ENCODE assay signal across 43 cellular contexts in the genomic region with DNA sequence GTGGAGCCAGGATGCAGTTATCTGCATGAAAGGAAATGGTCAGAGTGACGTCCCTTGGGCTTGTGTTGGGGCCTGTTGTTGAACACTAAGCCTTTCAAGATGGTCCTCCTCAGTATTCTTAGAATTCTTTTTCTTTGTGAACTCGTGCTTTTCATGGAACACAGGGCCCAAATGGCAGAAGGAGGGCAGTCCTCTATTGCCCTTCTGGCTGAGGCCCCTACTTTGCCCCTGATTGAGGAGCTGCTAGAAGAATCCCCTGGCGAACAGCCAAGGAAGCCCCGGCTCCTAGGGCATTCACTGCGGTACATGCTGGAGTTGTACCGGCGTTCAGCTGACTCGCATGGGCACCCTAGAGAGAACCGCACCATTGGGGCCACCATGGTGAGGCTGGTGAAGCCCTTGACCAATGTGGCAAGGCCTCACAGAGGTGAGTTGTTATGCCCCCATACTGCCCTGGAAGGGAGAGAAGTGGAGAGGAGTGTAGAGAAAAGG. TPM values are rescaled to one million over a fixed set of nuclear protein-coding genes. Genes with fewer than 3 reads are reported as not detected.
"Had no signal": no experiment of that assay in that cellular context is flagged by ENCODE, and none has a peak within 500 bp of the region (broad histone marks: within the 10 kb centered on the region; RNA-seq: fewer than 3 reads in every experiment).

A gene (plus strand): TSS at position 51 of the 492 bp plus-strand sequence. CDS start 49 bp downstream, at position 100.

- DNase-seq: activated effector memory CD4-positive, alpha-beta T cell treated with anti-CD3 and anti-CD28 coated beads, Interleukin-2, amount 50 U/mL, for 16 hours; activated effector memory CD4-positive, alpha-beta T cell treated with Interleukin-2 at 50 U/mL for 16 hours; activated gamma-delta T cell; activated gamma-delta T cell treated with Interleukin-2 at 50 U/mL for 16 hours; activated naive CD4-positive, alpha-beta T cell; activated naive CD4-positive, alpha-beta T cell treated with anti-CD3 and anti-CD28 coated beads for 36 hours; activated naive CD4-positive, alpha-beta T cell treated with anti-CD3 and anti-CD28 coated beads, Interleukin-2, amount 10 ng/mL, durations not matched to agents 7 days and 5 days; activated naive CD4-positive, alpha-beta T cell treated with anti-CD3 and anti-CD28 coated beads, Interleukin-2, amount 50 U/mL, for 16 hours; activated naive CD4-positive, alpha-beta T cell treated with Interleukin-2 at 50 U/mL for 16 hours; activated naive CD8-positive, alpha-beta T cell treated with anti-CD3 and anti-CD28 coated beads for 36 hours; activated naive CD8-positive, alpha-beta T cell treated with anti-CD3 and anti-CD28 coated beads, Interleukin-2, amount 10 ng/mL, durations not matched to agents 7 days and 5 days; activated naive CD8-positive, alpha-beta T cell treated with anti-CD3 and anti-CD28 coated beads, Interleukin-2, amount 50 U/mL, for 24 hours; activated T-cell treated with anti-CD3 and anti-CD28 coated beads for 4 hours; activated T-cell treated with anti-CD3 and anti-CD28 coated beads, Interleukin-2, amount 50 U/mL, for 1 hour; activated T-cell treated with anti-CD3 and anti-CD28 coated beads, Interleukin-2, amount 50 U/mL, for 24 hours; activated T-cell treated with anti-CD3 and anti-CD28 coated beads, Interleukin-2, amount 50 U/mL, for 4 hours; activated T-cell treated with anti-CD3 and anti-CD28 coated beads, Interleukin-2, amount 50 U/mL, for 48 hours; activated T-cell treated with anti-CD3 and anti-CD28 coated beads, Interleukin-2, amount 50 U/mL, for 72 hours; adrenal gland; amniotic stem cell; amygdala; anterior cingulate cortex; aorta; brain microvascular endothelial cell; caudate nucleus; central memory CD4-positive, alpha-beta T cell; cerebellar nuclear complex had no signal

- H3K27ac Mint-ChIP-seq: activated naive CD4-positive, alpha-beta T cell treated with anti-CD3 and anti-CD28 coated beads for 36 hours; activated naive CD4-positive, alpha-beta T cell treated with anti-CD3 and anti-CD28 coated beads, Interleukin-2, amount 10 ng/mL, durations not matched to agents 7 days and 5 days; activated naive CD4-positive, alpha-beta T cell treated with anti-CD3 and anti-CD28 coated beads, Interleukin-2, amount 50 U/mL, for 24 hours; activated naive CD4-positive, alpha-beta T cell treated with anti-CD3 and anti-CD28 coated beads, Interleukin-2, amount 50 U/mL, for 72 hours; activated naive CD8-positive, alpha-beta T cell; activated naive CD8-positive, alpha-beta T cell treated with anti-CD3 and anti-CD28 coated beads for 36 hours; activated naive CD8-positive, alpha-beta T cell treated with anti-CD3 and anti-CD28 coated beads, Interleukin-2, amount 10 ng/mL, durations not matched to agents 7 days and 5 days; activated naive CD8-positive, alpha-beta T cell treated with anti-CD3 and anti-CD28 coated beads, Interleukin-2, amount 50 U/mL, for 24 hours; activated T-cell treated with anti-CD3 and anti-CD28 coated beads, Interleukin-2, amount 50 U/mL, for 24 hours; activated T-cell treated with anti-CD3 and anti-CD28 coated beads, Interleukin-2, amount 50 U/mL, for 72 hours; activated T-helper 1 cell treated with anti-CD3 and anti-CD28 coated beads, Interleukin-12 subunit alpha, Interleukin-12 subunit beta, Interleukin-2, Interleukin-4 antibody, amounts not matched to agents 30 ng/mL and 10 ng/mL and 1 ng/mL, durations not matched to agents 14 hours and 24 hours and 36 hours; activated T-helper 17 cell treated with anti-CD3 and anti-CD28 coated beads, Interleukin-2, amount 50 U/mL, for 72 hours; activated T-helper 2 cell treated with anti-CD3 and anti-CD28 coated beads, Interferon-gamma antibody, Interleukin-2, Interleukin-4, amounts not matched to agents 10 μg/mL and 5 μg/mL and 100 μg/mL, durations not matched to agents 14 hours and 24 hours and 36 hours; brain had no signal

- H3K27ac ChIP-seq: adrenal gland, ascending aorta, body of pancreas, brain microvascular endothelial cell, breast epithelium, cardiac muscle cell had no signal

- H3K9me3 ChIP-seq: adrenal gland, ascending aorta, body of pancreas, breast epithelium had no signal

- H3K27me3 Mint-ChIP-seq: activated naive CD4-positive, alpha-beta T cell treated with anti-CD3 and anti-CD28 coated beads, Interleukin-2, amount 10 ng/mL, durations not matched to agents 7 days and 5 days; activated naive CD4-positive, alpha-beta T cell treated with anti-CD3 and anti-CD28 coated beads, Interleukin-2, amount 50 U/mL, for 24 hours; activated naive CD8-positive, alpha-beta T cell; activated naive CD8-positive, alpha-beta T cell treated with anti-CD3 and anti-CD28 coated beads for 36 hours; activated naive CD8-positive, alpha-beta T cell treated with anti-CD3 and anti-CD28 coated beads, Interleukin-2, amount 50 U/mL, for 24 hours; activated T-helper 17 cell treated with anti-CD3 and anti-CD28 coated beads, Interleukin-2, amount 50 U/mL, for 72 hours; brain; central memory CD8-positive, alpha-beta T cell had no signal

- H3K36me3 Mint-ChIP-seq: activated naive CD4-positive, alpha-beta T cell treated with anti-CD3 and anti-CD28 coated beads, Interleukin-2, amount 10 ng/mL, durations not matched to agents 7 days and 5 days; activated naive CD4-positive, alpha-beta T cell treated with anti-CD3 and anti-CD28 coated beads, Interleukin-2, amount 50 U/mL, for 24 hours; activated naive CD4-positive, alpha-beta T cell treated with anti-CD3 and anti-CD28 coated beads, Interleukin-2, amount 50 U/mL, for 72 hours; activated naive CD8-positive, alpha-beta T cell; activated naive CD8-positive, alpha-beta T cell treated with anti-CD3 and anti-CD28 coated beads for 36 hours; activated naive CD8-positive, alpha-beta T cell treated with anti-CD3 and anti-CD28 coated beads, Interleukin-2, amount 10 ng/mL, durations not matched to agents 7 days and 5 days; brain had no signal

- H3K27me3 ChIP-seq: ascending aorta, body of pancreas, brain microvascular endothelial cell, cardiac muscle cell had no signal

- H3K9me3 Mint-ChIP-seq: activated naive CD4-positive, alpha-beta T cell treated with anti-CD3 and anti-CD28 coated beads for 36 hours; activated naive CD4-positive, alpha-beta T cell treated with anti-CD3 and anti-CD28 coated beads, Interleukin-2, amount 10 ng/mL, durations not matched to agents 7 days and 5 days; activated naive CD4-positive, alpha-beta T cell treated with anti-CD3 and anti-CD28 coated beads, Interleukin-2, amount 50 U/mL, for 24 hours; activated naive CD4-positive, alpha-beta T cell treated with anti-CD3 and anti-CD28 coated beads, Interleukin-2, amount 50 U/mL, for 72 hours; activated naive CD8-positive, alpha-beta T cell treated with anti-CD3 and anti-CD28 coated beads for 36 hours; activated naive CD8-positive, alpha-beta T cell treated with anti-CD3 and anti-CD28 coated beads, Interleukin-2, amount 10 ng/mL, durations not matched to agents 7 days and 5 days; activated naive CD8-positive, alpha-beta T cell treated with anti-CD3 and anti-CD28 coated beads, Interleukin-2, amount 50 U/mL, for 24 hours; activated T-cell treated with anti-CD3 and anti-CD28 coated beads, Interleukin-2, amount 50 U/mL, for 24 hours; activated T-cell treated with anti-CD3 and anti-CD28 coated beads, Interleukin-2, amount 50 U/mL, for 4 hours; activated T-cell treated with anti-CD3 and anti-CD28 coated beads, Interleukin-2, amount 50 U/mL, for 72 hours; activated T-helper 1 cell treated with anti-CD3 and anti-CD28 coated beads, Interleukin-12 subunit alpha, Interleukin-12 subunit beta, Interleukin-2, Interleukin-4 antibody, amounts not matched to agents 30 ng/mL and 10 ng/mL and 1 ng/mL, durations not matched to agents 14 hours and 24 hours and 36 hours; activated T-helper 17 cell treated with anti-CD3 and anti-CD28 coated beads, Interleukin-2, amount 50 U/mL, for 72 hours; activated T-helper 2 cell treated with anti-CD3 and anti-CD28 coated beads, Interferon-gamma antibody, Interleukin-2, Interleukin-4, amounts not matched to agents 10 μg/mL and 5 μg/mL and 100 μg/mL, durations not matched to agents 14 hours and 24 hours and 36 hours; central memory CD8-positive, alpha-beta T cell had no signal

- FAIRE-seq: bronchial epithelial cell had no signal

- ATAC-seq: activated naive CD4-positive, alpha-beta T cell treated with anti-CD3 and anti-CD28 coated beads, Interleukin-2, amount 50 U/mL, for 72 hours; activated naive CD8-positive, alpha-beta T cell treated with anti-CD3 and anti-CD28 coated beads, Interleukin-2, amount 50 U/mL, for 24 hours; activated T-cell treated with anti-CD3 and anti-CD28 coated beads, Interleukin-2, amount 50 U/mL, for 4 hours; activated T-cell treated with anti-CD3 and anti-CD28 coated beads, Interleukin-2, amount 50 U/mL, for 72 hours; activated T-helper 17 cell treated with anti-CD3 and anti-CD28 coated beads, Interleukin-2, amount 50 U/mL, for 72 hours; body of pancreas had no signal

- H3K4me3 Mint-ChIP-seq: activated naive CD4-positive, alpha-beta T cell treated with anti-CD3 and anti-CD28 coated beads for 36 hours; activated naive CD4-positive, alpha-beta T cell treated with anti-CD3 and anti-CD28 coated beads, Interleukin-2, amount 10 ng/mL, durations not matched to agents 7 days and 5 days; activated naive CD4-positive, alpha-beta T cell treated with anti-CD3 and anti-CD28 coated beads, Interleukin-2, amount 50 U/mL, for 24 hours; activated naive CD8-positive, alpha-beta T cell; activated naive CD8-positive, alpha-beta T cell treated with anti-CD3 and anti-CD28 coated beads for 36 hours; activated naive CD8-positive, alpha-beta T cell treated with anti-CD3 and anti-CD28 coated beads, Interleukin-2, amount 10 ng/mL, durations not matched to agents 7 days and 5 days; activated naive CD8-positive, alpha-beta T cell treated with anti-CD3 and anti-CD28 coated beads, Interleukin-2, amount 50 U/mL, for 24 hours; activated T-cell treated with anti-CD3 and anti-CD28 coated beads, Interleukin-2, amount 50 U/mL, for 24 hours; activated T-cell treated with anti-CD3 and anti-CD28 coated beads, Interleukin-2, amount 50 U/mL, for 4 hours; activated T-cell treated with anti-CD3 and anti-CD28 coated beads, Interleukin-2, amount 50 U/mL, for 72 hours; activated T-helper 1 cell treated with anti-CD3 and anti-CD28 coated beads, Interleukin-12 subunit alpha, Interleukin-12 subunit beta, Interleukin-2, Interleukin-4 antibody, amounts not matched to agents 30 ng/mL and 10 ng/mL and 1 ng/mL, durations not matched to agents 14 hours and 24 hours and 36 hours; activated T-helper 17 cell treated with anti-CD3 and anti-CD28 coated beads, Interleukin-2, amount 50 U/mL, for 72 hours; brain; central memory CD8-positive, alpha-beta T cell had no signal

- H3K4me3 ChIP-seq: adrenal gland, ascending aorta, body of pancreas, breast epithelium, cardiac muscle cell had no signal

- H3K36me3 ChIP-seq: adrenal gland, ascending aorta, brain microvascular endothelial cell, breast epithelium, cardiac muscle cell had no signal

- H3K4me1 Mint-ChIP-seq: activated naive CD4-positive, alpha-beta T cell treated with anti-CD3 and anti-CD28 coated beads, Interleukin-2, amount 50 U/mL, for 24 hours; activated naive CD8-positive, alpha-beta T cell treated with anti-CD3 and anti-CD28 coated beads for 36 hours; activated naive CD8-positive, alpha-beta T cell treated with anti-CD3 and anti-CD28 coated beads, Interleukin-2, amount 50 U/mL, for 24 hours; activated T-helper 17 cell treated with anti-CD3 and anti-CD28 coated beads, Interleukin-2, amount 50 U/mL, for 72 hours; brain; central memory CD8-positive, alpha-beta T cell had no signal

- H3K4me1 ChIP-seq: adrenal gland, ascending aorta, body of pancreas, breast epithelium had no signal

RNA-seq across cellular contexts. Expression of the gene that starts here (rescaled TPM):
- total RNA-seq: activated naive CD4-positive, alpha-beta T cell treated with anti-CD3 and anti-CD28 coated beads for 36 hours; activated naive CD4-positive, alpha-beta T cell treated with anti-CD3 and anti-CD28 coated beads, Interleukin-2, amount 50 U/mL, for 72 hours; activated naive CD8-positive, alpha-beta T cell treated with anti-CD3 and anti-CD28 coated beads for 36 hours; activated naive CD8-positive, alpha-beta T cell treated with anti-CD3 and anti-CD28 coated beads, Interleukin-2, amount 10 ng/mL, durations not matched to agents 7 days and 5 days; activated T-cell treated with anti-CD3 and anti-CD28 coated beads, Interleukin-2, amount 50 U/mL, for 4 hours; activated T-cell treated with anti-CD3 and anti-CD28 coated beads, Interleukin-2, amount 50 U/mL, for 72 hours; activated T-helper 1 cell treated with anti-CD3 and anti-CD28 coated beads, Interleukin-12 subunit alpha, Interleukin-12 subunit beta, Interleukin-2, Interleukin-4 antibody, amounts not matched to agents 30 ng/mL and 10 ng/mL and 1 ng/mL, durations not matched to agents 14 hours and 24 hours and 36 hours; activated T-helper 17 cell treated with anti-CD3 and anti-CD28 coated beads, Interleukin-2, amount 50 U/mL, for 72 hours; activated T-helper 2 cell treated with anti-CD3 and anti-CD28 coated beads, Interferon-gamma antibody, Interleukin-2, Interleukin-4, amounts not matched to agents 10 μg/mL and 5 μg/mL and 100 μg/mL, durations not matched to agents 14 hours and 24 hours and 36 hours; adrenal gland; aorta; ascending aorta; body of pancreas; breast epithelium; bronchial epithelial cell; cardiac muscle cell; cardiac septum; cerebellum had no signal
- polyA plus RNA-seq: adipose tissue, adrenal gland, aorta, cardiac muscle cell had no signal
